20 cellular contexts compared by ENCODE assay signal in the genomic region with DNA sequence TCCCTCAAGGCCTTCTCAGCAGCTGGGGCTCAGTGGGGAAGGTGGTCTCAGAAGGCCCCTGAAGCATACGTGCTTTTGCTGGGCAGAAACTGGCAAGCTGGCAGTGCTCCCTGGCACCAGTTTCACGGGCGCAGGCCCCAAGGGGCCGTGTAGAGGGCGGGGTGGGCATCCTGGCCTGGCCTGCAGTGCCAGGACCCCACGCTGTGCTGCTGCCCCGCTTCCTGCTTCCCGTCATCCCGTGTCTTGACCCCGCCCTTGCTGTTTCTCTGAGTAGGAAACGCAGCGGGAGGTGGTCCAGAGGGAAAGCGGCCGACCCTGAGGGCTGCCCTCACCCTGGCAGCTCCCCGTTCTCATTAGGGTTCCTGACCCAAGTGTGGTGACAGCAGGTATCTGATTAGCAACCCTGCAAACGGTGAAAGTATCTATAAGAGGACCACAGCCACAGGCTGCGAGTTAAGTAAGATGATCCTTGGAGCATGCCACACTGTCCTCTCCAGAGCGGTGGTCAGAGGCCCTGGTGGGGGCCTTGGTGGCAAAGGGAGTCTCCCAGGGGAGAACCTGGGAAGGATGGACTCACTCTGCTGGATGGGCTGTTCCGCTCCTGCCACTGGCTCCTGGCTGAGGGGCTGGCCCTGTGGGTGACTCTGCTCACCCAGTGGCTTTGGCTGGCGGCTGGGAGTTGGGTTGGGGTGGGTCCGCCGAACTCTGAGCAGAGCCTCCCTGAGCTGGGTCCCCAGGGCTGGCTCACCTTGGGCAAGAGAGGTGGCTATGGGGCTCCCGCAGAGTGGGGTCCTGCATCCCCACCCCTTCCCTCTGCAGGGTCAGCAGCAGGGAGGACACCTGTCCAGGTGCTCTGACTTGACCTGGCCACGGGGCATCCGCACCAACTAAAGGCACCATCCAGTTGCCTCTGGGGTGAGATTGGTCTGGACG. TPM values are rescaled to one million over a fixed set of nuclear protein-coding genes. Genes with fewer than 3 reads are reported as not detected.
A peak's percentile ranks its signal among the peaks of the same experiment; 100 is the strongest.
DNase-seq lines count a peak whose midpoint lies in the region; ATAC-seq, FAIRE-seq and TF ChIP-seq lines count a peak whose summit lies in the region.
"Had no signal": no experiment of that assay in that cellular context is flagged by ENCODE, and none has a peak within 500 bp of the region (broad histone marks: within the 10 kb centered on the region; RNA-seq: fewer than 3 reads in every experiment).

No MANE protein-coding gene starts in this region.

- H3K27ac Mint-ChIP-seq in activated naive CD8-positive, alpha-beta T cell, result peak overlapping the region; percentile 22
- H3K27ac Mint-ChIP-seq in activated naive CD8-positive, alpha-beta T cell treated with anti-CD3 and anti-CD28 coated beads, Interleukin-2, amount 50 U/mL, for 24 hours, result no peak overlapping the region
- H3K27ac Mint-ChIP-seq in T-cell, result peak overlapping the region; percentile 48 to 76
- H3K27ac Mint-ChIP-seq: HFFc6 had no signal

- WGBS in H1 (ENCODE audit: extremely low coverage in 1 of 2, insufficient coverage in 1 of 2, insufficient read length in 1 of 2, insufficient replicate concordance in 2 of 2, low coverage in 1 of 2, low lambda C conversion rate in 2 of 2, missing lambda C conversion rate in 1 of 2), 2 experiments, result 90% methylated on average over 26 of the region's 26 CpGs; no CpG with 5 or more reads in 1 of the 2 experiments

- peaks cover 0 to 10% (median 4%) of the 10 kb centered on the region in 4 experiments; a peak in 3 of 8 replicates for H3K36me3 ChIP-seq in H1 (ENCODE audit: control insufficient read depth in 2 of 4, insufficient read depth in 4 of 4, low read length in 3 of 4)

- no peaks in the 10 kb centered on the region for H3K27me3 Mint-ChIP-seq in activated naive CD8-positive, alpha-beta T cell
- H3K27me3 Mint-ChIP-seq in activated naive CD8-positive, alpha-beta T cell treated with anti-CD3 and anti-CD28 coated beads, Interleukin-2, amount 50 U/mL, for 24 hours, result no peaks in the 10 kb centered on the region
- H3K27me3 Mint-ChIP-seq in T-cell, result no peaks in the 10 kb centered on the region

- H3K4me3 Mint-ChIP-seq in activated naive CD8-positive, alpha-beta T cell, result no peak overlapping the region
- H3K4me3 Mint-ChIP-seq in activated naive CD8-positive, alpha-beta T cell treated with anti-CD3 and anti-CD28 coated beads, Interleukin-2, amount 50 U/mL, for 24 hours, result no peak overlapping the region
- peak overlapping the region in 1 of 3 donors; percentile 87 for H3K4me3 Mint-ChIP-seq in T-cell
- H3K4me3 Mint-ChIP-seq: HFFc6; T-helper 2 cell treated with Interferon-gamma antibody and Interleukin-4, amounts not matched to agents 5 μg/mL and 100 μg/mL, for 36 hours had no signal

- peaks cover 0 to 20% (median 11%) of the 10 kb centered on the region in 4 experiments; a peak in 6 of 7 replicates for H3K4me1 ChIP-seq in H1 (replicated peaks in 1 of 4; ENCODE audit: control insufficient read depth in 3 of 4, insufficient read depth in 4 of 4, low read length in 3 of 4)

- H4K8ac ChIP-seq in H1 (ENCODE audit: extremely low read depth, insufficient read depth, low read length), result peak overlapping the region; percentile 6; the same call in 1 of the 2 replicates

- H3K79me1 ChIP-seq in H1 (ENCODE audit: low read depth, low read length), result peaks cover 7% of the 10 kb centered on the region; the same call in 1 of the 2 replicates

- TF ChIP-seq CTCF in H1 (IDR thresholded peaks at IDR 0.05; ENCODE audit: control extremely low read depth in 1 of 3, insufficient read depth in 1 of 3, low read depth in 1 of 3, low read length in 3 of 3), result no peak

- H3K18ac ChIP-seq in H1 (ENCODE audit: extremely low read depth, low read length), result no peak overlapping the region

- CTCF ChIA-PET in T-cell (lab: Charles Lee) (no interaction called here), H1 (lab: Charles Lee; ENCODE audit: partially characterized antibody) (interaction anchor here (0.9 to 1.4 kb wide), 2 partner anchors 10 to 72 kb away, joined by 3 to 4 read pairs; no protein-coding TSS in a partner anchor)

- no peak overlapping the region for H3K4me3 ChIP-seq in H1 (ENCODE audit: extremely low read depth in 1 of 4, insufficient read depth in 2 of 4, low read depth in 3 of 4, low read length in 4 of 4)
- H3K4me3 ChIP-seq: GM12878 had no signal

- H2BK20ac ChIP-seq in H1 (ENCODE audit: low read length), result no peak overlapping the region

- no peak for DNase-seq in activated naive CD8-positive, alpha-beta T cell treated with anti-CD3 and anti-CD28 coated beads, Interleukin-2, amount 50 U/mL, for 24 hours
- no peak for DNase-seq in T-cell
- DNase-seq in H1 (ENCODE audit: low read depth in 1 of 2, low spot score in 2 of 2), result no peak
- DNase-seq in iPS-NIHi7 (ENCODE audit: extremely low spot score), result no peak
- no peak for DNase-seq in superior temporal gyrus (ENCODE audit: extremely low spot score)
- DNase-seq in stimulated activated naive CD4-positive, alpha-beta T cell (lab: John Stamatoyannopoulos, UW), result no peak
- DNase-seq: activated CD4-positive, alpha-beta T cell treated with anti-CD3 and anti-CD28 coated beads for 48 hours; activated effector memory CD4-positive, alpha-beta T cell treated with Interleukin-2 at 50 U/mL for 16 hours; Calu3; HFFc6; NCI-H2029; NCI-H774; small intestine; stimulated activated CD4-positive, alpha-beta T cell treated with anti-CD3 and anti-CD28 coated beads, Interleukin-2, amount 100 ng/mL, for 24 hours had no signal

- H3K4ac ChIP-seq in H1 (replicated peaks; ENCODE audit: insufficient read length, low read depth, low read length), result no peak overlapping the region

- H3K36me3 Mint-ChIP-seq in activated naive CD8-positive, alpha-beta T cell, result peaks cover 3% of the 10 kb centered on the region
- H3K36me3 Mint-ChIP-seq in activated naive CD8-positive, alpha-beta T cell treated with anti-CD3 and anti-CD28 coated beads, Interleukin-2, amount 50 U/mL, for 24 hours (ENCODE audit: low read depth), result peaks cover 19% of the 10 kb centered on the region
- peaks cover 14% of the 10 kb centered on the region for H3K36me3 Mint-ChIP-seq in T-cell

- no peak for FAIRE-seq in H1 (lab: Jason Lieb, UNC)
- FAIRE-seq: GM12878, small intestine had no signal

- no peak for TF ChIP-seq POLR2A in H1 (IDR thresholded peaks at IDR 0.05; ENCODE audit: control extremely low read depth in 1 of 2, low read depth in 2 of 2, low read length in 2 of 2)

- H3K79me2 ChIP-seq in H1 (ENCODE audit: control insufficient read depth in 1 of 2, insufficient read depth in 2 of 2, low read length in 2 of 2), result peaks cover 0 to 17% of the 10 kb centered on the region in 2 experiments; a peak in 2 of 4 replicates

- ATAC-seq in activated naive CD8-positive, alpha-beta T cell treated with anti-CD3 and anti-CD28 coated beads, Interleukin-2, amount 50 U/mL, for 24 hours, result no peak
- no peak for ATAC-seq in T-cell (replicated peaks in 1 of 4)
- ATAC-seq: GM12878, SK-N-SH treated with all-trans-retinoic acid at 6 μM for 48 hours had no signal

- H3K27me3 ChIP-seq in H1 (replicated peaks in 1 of 4; ENCODE audit: control insufficient read depth in 3 of 4, extremely low read depth in 1 of 4, insufficient read depth in 3 of 4, low read length in 3 of 4), result no peaks in the 10 kb centered on the region

- POLR2A ChIA-PET in T-cell (lab: Charles Lee), result no interaction called here
- POLR2A ChIA-PET in H1 (lab: Charles Lee; ENCODE audit: partially characterized antibody), result interaction anchor here (0.8 to 1.2 kb wide), 3 partner anchors 9 to 22 kb away, joined by 3 read pairs; no protein-coding TSS in a partner anchor

- no peak overlapping the region for H3K27ac ChIP-seq in H1 (ENCODE audit: low read depth, low read length)
- peak overlapping the region; percentile 47 for H3K27ac ChIP-seq in temporal lobe (ENCODE audit: low read depth, low read length)
- H3K27ac ChIP-seq: VCaP had no signal

- H3K14ac ChIP-seq in H1 (ENCODE audit: insufficient read length), result no peak overlapping the region

- peaks cover 3 to 11% of the 10 kb centered on the region in 2 experiments for H4K20me1 ChIP-seq in H1 (replicated peaks in 1 of 2; ENCODE audit: control insufficient read depth in 1 of 2, insufficient read depth in 2 of 2, low read length in 2 of 2)

- no peak overlapping the region for H3K56ac ChIP-seq in H1 (replicated peaks; ENCODE audit: insufficient read length, low read depth, low read length)

- H2BK5ac ChIP-seq in H1 (ENCODE audit: low read depth, low read length), result no peak overlapping the region

- H3K9ac ChIP-seq in H1 (replicated peaks in 1 of 4; ENCODE audit: extremely low read depth in 1 of 4, low read depth in 3 of 4, low read length in 3 of 4), result no peak overlapping the region

- no peak overlapping the region for H3K4me2 ChIP-seq in H1 (ENCODE audit: insufficient read depth in 1 of 2, low read depth in 2 of 2, low read length in 2 of 2)

- H3K4me1 Mint-ChIP-seq in activated naive CD8-positive, alpha-beta T cell (ENCODE audit: low read depth), result peaks cover 56% of the 10 kb centered on the region
- H3K4me1 Mint-ChIP-seq in activated naive CD8-positive, alpha-beta T cell treated with anti-CD3 and anti-CD28 coated beads, Interleukin-2, amount 50 U/mL, for 24 hours, result peaks cover 54% of the 10 kb centered on the region
- peaks cover 62 to 70% (median 65%) of the 10 kb centered on the region in 3 donors for H3K4me1 Mint-ChIP-seq in T-cell

- no peak overlapping the region for H4K91ac ChIP-seq in H1 (replicated peaks; ENCODE audit: insufficient read length, low read length)

- no peak overlapping the region for H2BK15ac ChIP-seq in H1 (ENCODE audit: low read length)

- TF ChIP-seq EP300 in H1 (IDR thresholded peaks at IDR 0.05; ENCODE audit: borderline replicate concordance in 1 of 2, low read depth in 2 of 2, low read length in 2 of 2), result no peak

- H3K9me3 Mint-ChIP-seq in activated naive CD8-positive, alpha-beta T cell (ENCODE audit: low read depth), result no peaks in the 10 kb centered on the region
- no peaks in the 10 kb centered on the region for H3K9me3 Mint-ChIP-seq in activated naive CD8-positive, alpha-beta T cell treated with anti-CD3 and anti-CD28 coated beads, Interleukin-2, amount 50 U/mL, for 24 hours
- no peaks in the 10 kb centered on the region for H3K9me3 Mint-ChIP-seq in T-cell
- H3K9me3 Mint-ChIP-seq: HFFc6; T-helper 2 cell treated with Interferon-gamma antibody and Interleukin-4, amounts not matched to agents 5 μg/mL and 100 μg/mL, for 36 hours had no signal

- H2BK12ac ChIP-seq in H1 (ENCODE audit: low read depth, low read length), result no peak overlapping the region

- no peak overlapping the region for H3K23ac ChIP-seq in H1 (ENCODE audit: insufficient read length)

- H2BK120ac ChIP-seq in H1 (replicated peaks; ENCODE audit: low read depth, low read length), result no peak overlapping the region

- TF ChIP-seq RAD21 in H1 (IDR thresholded peaks at IDR 0.05 in 1 of 2, conservative IDR thresholded peaks at IDR 0.05 in 1 of 2; ENCODE audit: low read depth in 2 of 2, low read length in 2 of 2), result no peak

- H3K23me2 ChIP-seq in H1 (ENCODE audit: low read depth, low read length), result no peaks in the 10 kb centered on the region

- no peak overlapping the region for H2AK5ac ChIP-seq in H1 (ENCODE audit: low read depth, low read length)

- H4K5ac ChIP-seq in H1 (ENCODE audit: insufficient read length, low read depth, low read length), result no peak overlapping the region

- no peak overlapping the region for H2AFZ ChIP-seq in H1 (ENCODE audit: low read length)

- H3K9me3 ChIP-seq in H1 (ENCODE audit: insufficient read depth in 2 of 2, low read depth in 1 of 2, low read length in 1 of 2), result no peaks in the 10 kb centered on the region

RNA-seq across cellular contexts. Expression of a gene that starts 7.1 kb away (rescaled TPM):
- total RNA-seq in T-cell, result 10 to 100 TPM in 3 of 5 donors, 1 to 10 TPM in 2; 8.1 to 23.8 (median 14.7) TPM
- 9.9 and 10.7 TPM in 2 replicates for total RNA-seq in H1 (2021; fragmentation: NEBNext Ultra II Directional; extraction: Animal tissue kit (Norgen Biotek cat#: 25700))
- polyA plus RNA-seq in H1 (2011; rRNA removed), result 2.7 and 4.3 TPM in 2 replicates
- polyA plus RNA-seq in H1 (2011; cell fraction: cytosol; rRNA removed), result 3.6 TPM
- 4.5 TPM for polyA plus RNA-seq in H1 (2011; cell fraction: nucleus; rRNA removed)
- 5.2 to 6.6 TPM (median 6.3 TPM) in 4 replicates for polyA plus RNA-seq in H1 (2012, experiment 1 of 2)
- polyA plus RNA-seq in H1 (2012, experiment 2 of 2), result 4.9 TPM
- 4.8 TPM for polyA plus RNA-seq in H1 (2013, experiment 1 of 2)
- polyA plus RNA-seq in H1 (2013, experiment 2 of 2), result 4.8 TPM
- 2.8 and 4.6 TPM in 2 replicates for polyA minus RNA-seq in H1 (2011; rRNA and poly(A)+ RNA removed)
- 6.5 TPM for polyA minus RNA-seq in H1 (2011; cell fraction: cytosol; rRNA and poly(A)+ RNA removed)
- polyA minus RNA-seq in H1 (2011; cell fraction: nucleus; rRNA and poly(A)+ RNA removed), result 4.7 TPM
- 224 TPM for total RNA-seq in temporal lobe

RNA-seq across cellular contexts. Expression of a gene that starts 49.5 kb away (rescaled TPM):
- total RNA-seq in T-cell (10 to 100 TPM; 56.3 to 72.8 (median 62.9) TPM), temporal lobe (71.3 TPM)
- total RNA-seq in H1 (2021; fragmentation: NEBNext Ultra II Directional; extraction: Animal tissue kit (Norgen Biotek cat#: 25700)), result 171 and 175 TPM in 2 replicates
- 49.0 and 68.4 TPM in 2 replicates for polyA plus RNA-seq in H1 (2011; rRNA removed)
- polyA plus RNA-seq in H1 (2011; cell fraction: cytosol; rRNA removed), result 82.0 TPM
- 64.6 TPM for polyA plus RNA-seq in H1 (2011; cell fraction: nucleus; rRNA removed)
- 148 to 209 TPM (median 158 TPM) in 4 replicates for polyA plus RNA-seq in H1 (2012, experiment 1 of 2)
- 48.7 TPM for polyA plus RNA-seq in H1 (2012, experiment 2 of 2)
- 147 TPM for polyA plus RNA-seq in H1 (2013, experiment 1 of 2)
- 151 TPM for polyA plus RNA-seq in H1 (2013, experiment 2 of 2)
- 202 and 260 TPM in 2 replicates for polyA minus RNA-seq in H1 (2011; rRNA and poly(A)+ RNA removed)
- 72.1 TPM for polyA minus RNA-seq in H1 (2011; cell fraction: cytosol; rRNA and poly(A)+ RNA removed)
- 81.8 TPM for polyA minus RNA-seq in H1 (2011; cell fraction: nucleus; rRNA and poly(A)+ RNA removed)
